ENCODE assay signal across 11 cellular contexts in the genomic region with DNA sequence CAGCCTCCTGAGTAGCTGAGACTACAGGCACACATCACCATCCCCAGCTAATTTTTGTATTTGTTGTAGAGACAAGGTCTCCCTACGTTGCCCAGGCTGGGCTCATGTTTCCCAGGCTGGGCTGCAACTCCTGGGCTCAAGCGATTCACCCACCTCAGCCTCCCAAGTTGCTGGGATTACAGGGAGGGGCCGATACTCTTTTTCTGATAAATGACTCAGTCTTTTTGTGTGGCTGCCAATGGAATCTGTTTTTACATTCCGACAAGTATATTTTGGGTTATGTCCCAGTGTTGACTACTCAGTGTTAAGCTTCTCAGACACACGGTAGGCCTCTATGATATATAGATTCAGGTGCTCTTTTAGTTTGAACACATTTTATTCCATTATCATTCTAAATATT. TPM values are rescaled to one million over a fixed set of nuclear protein-coding genes. Genes with fewer than 3 reads are reported as not detected.
DNase-seq lines count a peak whose midpoint lies in the region; ATAC-seq, FAIRE-seq and TF ChIP-seq lines count a peak whose summit lies in the region.
"Had no signal": no experiment of that assay in that cellular context is flagged by ENCODE, and none has a peak within 500 bp of the region (broad histone marks: within the 10 kb centered on the region; RNA-seq: fewer than 3 reads in every experiment).

No MANE protein-coding gene starts in this region.

- H3K27me3 Mint-ChIP-seq in T-helper 1 cell treated with Interleukin-12 subunit alpha and Interleukin-12 subunit beta and Interleukin-4 antibody, amounts not matched to agents 30 μg/mL and 1 μg/mL, for 36 hours (ENCODE audit: low read depth), result peaks cover 5% of the 10 kb centered on the region

- 14% methylated on average over 5 of the region's 5 CpGs for WGBS in right cardiac atrium
- WGBS in suprapubic skin, result 19% methylated on average over 5 of the region's 5 CpGs

- H3K9me3 ChIP-seq in adipocyte (ENCODE audit: control insufficient read depth, low read length) (no peaks in the 10 kb centered on the region), right cardiac atrium (ENCODE audit: control insufficient read depth, low read length) (no peaks in the 10 kb centered on the region), suprapubic skin (no peaks in the 10 kb centered on the region)

- H3K4me1 Mint-ChIP-seq in T-helper 1 cell treated with Interleukin-12 subunit alpha and Interleukin-12 subunit beta and Interleukin-4 antibody, amounts not matched to agents 30 μg/mL and 1 μg/mL, for 36 hours (ENCODE audit: low read depth), result peaks cover 51% of the 10 kb centered on the region

- H3K4me3 Mint-ChIP-seq in T-helper 1 cell treated with Interleukin-12 subunit alpha and Interleukin-12 subunit beta and Interleukin-4 antibody, amounts not matched to agents 30 μg/mL and 1 μg/mL, for 36 hours, result peak overlapping the region; percentile 39
- H3K4me3 Mint-ChIP-seq: brain had no signal

- ATAC-seq in right cardiac atrium (peak; percentile 44 to 75), GM21737 (IDR thresholded peaks at IDR 0.05; ENCODE audit: unreplicated experiment) (no peak)

- TF ChIP-seq CTCF in suprapubic skin (IDR thresholded peaks at IDR 0.05), result no peak

- peak overlapping the region; percentile 36 for H3K27ac Mint-ChIP-seq in T-helper 1 cell treated with Interleukin-12 subunit alpha and Interleukin-12 subunit beta and Interleukin-4 antibody, amounts not matched to agents 30 μg/mL and 1 μg/mL, for 36 hours
- H3K27ac Mint-ChIP-seq: brain had no signal

- TF ChIP-seq EP300 in suprapubic skin (IDR thresholded peaks at IDR 0.05), result no peak

- intact Hi-C loops in right cardiac atrium (cut with DNase I), result loop anchor here in 2 of 4 donors (2.0 to 10.0 kb wide), 2 partner anchors 216 to 430 kb away; no protein-coding TSS in a partner anchor

- peaks cover 22% of the 10 kb centered on the region for H3K36me3 Mint-ChIP-seq in T-helper 1 cell treated with Interleukin-12 subunit alpha and Interleukin-12 subunit beta and Interleukin-4 antibody, amounts not matched to agents 30 μg/mL and 1 μg/mL, for 36 hours (ENCODE audit: low read depth)
- H3K36me3 Mint-ChIP-seq: brain had no signal

- H3K4me1 ChIP-seq in adipocyte (ENCODE audit: control insufficient read depth, insufficient read depth, low read length), result peaks cover 19% of the 10 kb centered on the region
- H3K4me1 ChIP-seq in right cardiac atrium (ENCODE audit: control insufficient read depth, insufficient read depth, low read length), result peaks cover 10% of the 10 kb centered on the region
- H3K4me1 ChIP-seq in suprapubic skin, result peaks cover 35% of the 10 kb centered on the region

- TF ChIP-seq POLR2A in suprapubic skin (IDR thresholded peaks at IDR 0.05), result no peak

- DNase-seq in T-helper 1 cell (no peak), adipocyte (ENCODE audit: low read depth) (peak; percentile 90), right cardiac atrium (peak in 2 of 3 donors; percentile 37 to 41), suprapubic skin (ENCODE audit: low spot score in 2 of 2) (no peak), frontal cortex (ENCODE audit: low spot score in 2 of 2) (no peak), SIG-M5 treated with dmso at 0.1 percent for 504 hours (lab: John Stamatoyannopoulos, UW; ENCODE audit: unreplicated experiment) (no peak)

- H3K9ac ChIP-seq in adipocyte (ENCODE audit: low read length), result no peak overlapping the region

- H3K36me3 ChIP-seq in adipocyte (ENCODE audit: control insufficient read depth, insufficient read depth, low read length, severe bottlenecking) (no peaks in the 10 kb centered on the region), suprapubic skin (no peaks in the 10 kb centered on the region)

- no peak overlapping the region for H3K4me3 ChIP-seq in adipocyte (ENCODE audit: low read length)
- H3K4me3 ChIP-seq in right cardiac atrium (ENCODE audit: low read length), result no peak overlapping the region
- no peak overlapping the region for H3K4me3 ChIP-seq in suprapubic skin
- H3K4me3 ChIP-seq: SK-N-MC had no signal

- H3K27ac ChIP-seq in right cardiac atrium (ENCODE audit: low read length), result peak overlapping the region; percentile 68
- H3K27ac ChIP-seq in suprapubic skin, result peak overlapping the region; percentile 36
- H3K27ac ChIP-seq: 22Rv1, SK-N-MC had no signal

- H3K27me3 ChIP-seq in adipocyte (replicated peaks; ENCODE audit: control insufficient read depth, insufficient read depth, low read length) (no peaks in the 10 kb centered on the region), right cardiac atrium (ENCODE audit: control insufficient read depth, insufficient read depth) (no peaks in the 10 kb centered on the region), suprapubic skin (no peaks in the 10 kb centered on the region)

- peaks cover 5% of the 10 kb centered on the region for H3K9me3 Mint-ChIP-seq in T-helper 1 cell treated with Interleukin-12 subunit alpha and Interleukin-12 subunit beta and Interleukin-4 antibody, amounts not matched to agents 30 μg/mL and 1 μg/mL, for 36 hours

- FAIRE-seq in frontal cortex (lab: Jason Lieb, UNC), result no peak

RNA-seq across cellular contexts. Expression of a gene that starts 58.1 kb away (rescaled TPM):
- total RNA-seq in right cardiac atrium (10 to 100 TPM; 12.0 to 21.5 (median 19.0) TPM), suprapubic skin (10 to 100 TPM in 1 of 4 donors, 1 to 10 TPM in 3; 3.4 to 10.7 (median 5.0) TPM), frontal cortex (2.9 TPM)
- polyA plus RNA-seq in right cardiac atrium, result 9.2 TPM

Comparison
In these comparisons a context has a peak if more than half of its experiments do, and no peak if none do; other contexts are left out.
1. DNase-seq: peak in adipocyte (single experiment) and right cardiac atrium (2 of 3); none in T-helper 1 cell (0 of 5), suprapubic skin (0 of 2), frontal cortex (0 of 2) and SIG-M5 treated with dmso at 0.1 percent for 504 hours (single experiment).